ENCODE assay signal across 7 cellular contexts in genomic region chr11:74288161-74288560, GRCh38. TPM values are rescaled to one million over a fixed set of nuclear protein-coding genes. Genes with fewer than 3 reads are reported as not detected.
DNase-seq lines count a peak whose midpoint lies in the region; FAIRE-seq and TF ChIP-seq lines count a peak whose summit lies in the region.

No MANE protein-coding gene starts in this region.

- peak overlapping the region; percentile 75 for H3K27ac ChIP-seq in endothelial cell of umbilical vein (ENCODE audit: insufficient read depth, low read depth, low read length)

- no TSS peak for BruUV-seq in endothelial cell of umbilical vein (replicated peaks; lab: Mats Ljungman, UMichigan)

- CTCF ChIA-PET in endothelial cell of umbilical vein (lab: Charles Lee): interaction anchor here (1.2 to 2.0 kb wide), 4 partner anchors 33 to 161 kb away, joined by 3 to 7 read pairs (median 5); no protein-coding TSS in a partner anchor

- no peaks in the 10 kb centered on the region for H3K27me3 ChIP-seq in endothelial cell of umbilical vein (ENCODE audit: control insufficient read depth in 2 of 2, insufficient read depth in 2 of 2, low read length in 2 of 2)

- DNase-seq in EL: peak; percentile 85
- DNase-seq in NCI-H460 (ENCODE audit: extremely low read depth, low read depth): peak; percentile 84
- peak; percentile 90 for DNase-seq in endothelial cell of umbilical vein (ENCODE audit: low read depth, low spot score)
- DNase-seq in retinal pigment epithelial cell (ENCODE audit: low read depth): peak; percentile 43
- no peak for DNase-seq in HuH-7 (ENCODE audit: low spot score)
- no peak for DNase-seq in progenitor cell of endocrine pancreas (ENCODE audit: low spot score, unreplicated experiment)
- no peak for DNase-seq in activated gamma-delta T cell treated with Interleukin-2 at 50 U/mL for 16 hours

- H3K9ac ChIP-seq in endothelial cell of umbilical vein (replicated peaks; ENCODE audit: extremely low read depth, insufficient read depth, low read length): peak overlapping the region; percentile 69

- peaks cover 0 to 9% of the 10 kb centered on the region in 2 experiments for H3K36me3 ChIP-seq in endothelial cell of umbilical vein (ENCODE audit: control insufficient read depth in 2 of 2, extremely low read depth in 1 of 2, insufficient read depth in 2 of 2, low read length in 2 of 2)

- H3K4me1 Mint-ChIP-seq in progenitor cell of endocrine pancreas (ENCODE audit: low read depth): no peaks in the 10 kb centered on the region

- H3K27ac Mint-ChIP-seq in progenitor cell of endocrine pancreas: no peak overlapping the region

- no peaks in the 10 kb centered on the region for H3K9me3 Mint-ChIP-seq in progenitor cell of endocrine pancreas (ENCODE audit: low read depth)

- no peak for TF ChIP-seq CTCF in endothelial cell of umbilical vein (IDR thresholded peaks at IDR 0.05; ENCODE audit: extremely low read depth in 1 of 2, insufficient read depth in 1 of 2, low read depth in 1 of 2, low read length in 2 of 2)
- TF ChIP-seq CTCF in retinal pigment epithelial cell (conservative IDR thresholded peaks at IDR 0.05; ENCODE audit: low read depth, low read length): no peak
- TF ChIP-seq CTCF in progenitor cell of endocrine pancreas (IDR thresholded peaks at IDR 0.05; ENCODE audit: unreplicated experiment): no peak

- no peaks in the 10 kb centered on the region for H3K9me1 ChIP-seq in endothelial cell of umbilical vein (replicated peaks; ENCODE audit: control insufficient read depth, extremely low read depth, insufficient read depth, low read length)

- H2AFZ ChIP-seq in endothelial cell of umbilical vein (ENCODE audit: low read depth, low read length): no peak overlapping the region

- H3K4me2 ChIP-seq in endothelial cell of umbilical vein (ENCODE audit: insufficient read depth, low read length): peak overlapping the region; percentile 36

- no peaks in the 10 kb centered on the region for H3K79me2 ChIP-seq in endothelial cell of umbilical vein (ENCODE audit: control insufficient read depth, insufficient read depth, low read length)

- peaks cover 3% of the 10 kb centered on the region for H3K27me3 Mint-ChIP-seq in progenitor cell of endocrine pancreas

- H3K4me3 Mint-ChIP-seq in progenitor cell of endocrine pancreas (ENCODE audit: low read depth): no peak overlapping the region

- peak; percentile 88 for FAIRE-seq in endothelial cell of umbilical vein (lab: Jason Lieb, UNC)

- TF ChIP-seq POLR2A in endothelial cell of umbilical vein (IDR thresholded peaks at IDR 0.05; ENCODE audit: low read depth, low read length): no peak

- H3K36me3 Mint-ChIP-seq in progenitor cell of endocrine pancreas (ENCODE audit: insufficient read depth): no peaks in the 10 kb centered on the region

- H3K4me3 ChIP-seq in endothelial cell of umbilical vein (replicated peaks in 1 of 3; ENCODE audit: insufficient read depth in 1 of 3, low read depth in 1 of 3, low read length in 3 of 3) (no peak overlapping the region), retinal pigment epithelial cell (ENCODE audit: low read length) (no peak overlapping the region)

- H3K4me1 ChIP-seq in endothelial cell of umbilical vein (ENCODE audit: control insufficient read depth, extremely low read depth, insufficient read depth, low read length): peaks cover 15% of the 10 kb centered on the region

- dilution Hi-C loops in endothelial cell of umbilical vein (cut with MboI; ENCODE audit: extremely low pct_ligation_motif_present, low sequenced_read_pairs): no loop called here

- H3K9me3 ChIP-seq in endothelial cell of umbilical vein (replicated peaks; ENCODE audit: control insufficient read depth, insufficient read depth, low read length): no peaks in the 10 kb centered on the region

- POLR2A ChIA-PET in endothelial cell of umbilical vein (lab: Charles Lee): no interaction called here

- H4K20me1 ChIP-seq in endothelial cell of umbilical vein (replicated peaks; ENCODE audit: control insufficient read depth, extremely low read depth, insufficient read depth, low read length): no peaks in the 10 kb centered on the region

- intact Hi-C loops in endothelial cell of umbilical vein (cut with micrococcal nuclease): loop anchor here (2.0 kb wide), 1 partner anchor 31 kb away; no protein-coding TSS in a partner anchor

TF ChIP-seq in endothelial cell of umbilical vein, 7 proteins besides CTCF, POLR2A, EP300 and RAD21:
- peak; percentile 86 for TF ChIP-seq GATA2 (IDR thresholded peaks at IDR 0.05; ENCODE audit: insufficient read depth, insufficient read length, low read depth, low read length)
- no peak for TF ChIP-seq MAX (IDR thresholded peaks at IDR 0.05; ENCODE audit: insufficient read depth, insufficient read length)
- no peak for TF ChIP-seq MYC (IDR thresholded peaks at IDR 0.05; ENCODE audit: low read depth, low read length)
- peak; percentile 97 for TF ChIP-seq FOS (IDR thresholded peaks at IDR 0.05; ENCODE audit: borderline replicate concordance, insufficient read depth, low read length)
- no peak for TF ChIP-seq EZH2 (IDR thresholded peaks at IDR 0.05; ENCODE audit: borderline replicate concordance, low read depth, low read length, severe bottlenecking)
- TF ChIP-seq JUN (IDR thresholded peaks at IDR 0.05; ENCODE audit: borderline replicate concordance, insufficient read depth, insufficient read length, low read depth): peak; percentile 68
- TF ChIP-seq POLR2AphosphoS5 (IDR thresholded peaks at IDR 0.05; ENCODE audit: insufficient read depth, low read depth, low read length): peak; percentile 63
TF ChIP-seq in endothelial cell of umbilical vein: peak in this region for 4.

RNA-seq across cellular contexts. Expression of gene P4HA3, which starts 23.3 kb away (rescaled TPM):
- total RNA-seq in NCI-H460 (2014; rRNA removed; shearing (Covaris generic)): 6.7 and 7.4 TPM in 2 replicates
- 2.9 and 6.4 TPM in 2 replicates for polyA plus RNA-seq in NCI-H460 (2014; cell fraction: nucleus; rRNA removed)
- total RNA-seq in endothelial cell of umbilical vein (15.0 and 26.9 TPM in 2 replicates), progenitor cell of endocrine pancreas (0.17 TPM in 1 of 2 replicates, not detected in the other)
- 34.1 and 40.0 TPM in 2 replicates for polyA plus RNA-seq in endothelial cell of umbilical vein
- polyA plus RNA-seq in endothelial cell of umbilical vein (2011; cell fraction: cytosol; rRNA removed): 38.9 and 43.6 TPM in 2 replicates
- polyA plus RNA-seq in endothelial cell of umbilical vein (2011; cell fraction: nucleus; rRNA removed): 27.3 and 29.6 TPM in 2 replicates
- 19.9 and 27.2 TPM in 2 replicates for polyA plus RNA-seq in endothelial cell of umbilical vein (2012)
- 19.4 and 33.2 TPM in 2 replicates for polyA minus RNA-seq in endothelial cell of umbilical vein
- polyA minus RNA-seq in endothelial cell of umbilical vein (2011; cell fraction: cytosol; rRNA and poly(A)+ RNA removed): not detected
- polyA minus RNA-seq in endothelial cell of umbilical vein (2011; cell fraction: nucleus; rRNA and poly(A)+ RNA removed): 5.5 and 8.7 TPM in 2 replicates

Comparison
In these comparisons a context has a peak if more than half of its experiments do, and no peak if none do; other contexts are left out.
1. DNase-seq: peak in EL (single experiment), NCI-H460 (single experiment), endothelial cell of umbilical vein (single experiment) and retinal pigment epithelial cell (single experiment); none in HuH-7 (single experiment), progenitor cell of endocrine pancreas (single experiment) and activated gamma-delta T cell treated with Interleukin-2 at 50 U/mL for 16 hours (single experiment).